10 cellular contexts compared by ENCODE assay signal in the genomic region with DNA sequence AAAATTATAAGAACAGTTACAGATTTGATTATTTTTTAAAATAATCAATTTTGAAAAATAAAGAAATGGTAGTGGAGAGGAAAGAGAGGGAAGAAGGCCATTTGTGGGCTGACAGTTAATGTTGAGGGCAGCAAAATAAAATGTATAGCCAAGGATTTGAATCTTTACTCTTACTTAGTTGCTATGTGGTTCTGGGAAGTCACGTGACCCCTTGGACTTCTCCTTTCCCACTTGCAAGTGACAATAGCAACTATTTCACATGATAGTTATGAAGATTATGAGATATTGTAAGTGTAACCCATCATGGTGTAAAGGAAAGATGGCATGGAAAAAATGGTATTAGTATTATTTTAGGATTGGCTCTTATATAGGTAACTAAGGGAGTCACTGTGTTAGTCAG.
"Had no signal": no experiment of that assay in that cellular context is flagged by ENCODE, and none has a peak within 500 bp of the region (broad histone marks: within the 10 kb centered on the region; RNA-seq: fewer than 3 reads in every experiment).

No MANE protein-coding gene starts in this region.

- DNase-seq: GM23248, GOT3, H7, HFFc6, IMR-90, KBM-7 had no signal

- H3K4me2 ChIP-seq: KMS-11 had no signal

- H3K9me3 ChIP-seq: HAP-1 had no signal

- H3K4me1 ChIP-seq: HAP-1 had no signal

- H3K27ac ChIP-seq: GM23248, HL-60, KMS-11 had no signal

- H2AFZ ChIP-seq: GM23248 had no signal

- H3K4me3 ChIP-seq: GM23248, HAP-1 had no signal

- H3K36me3 ChIP-seq: HAP-1 had no signal

- H3K9ac ChIP-seq: GM23248, KMS-11 had no signal

- ATAC-seq: HCT116 had no signal
